In the genomic region with DNA sequence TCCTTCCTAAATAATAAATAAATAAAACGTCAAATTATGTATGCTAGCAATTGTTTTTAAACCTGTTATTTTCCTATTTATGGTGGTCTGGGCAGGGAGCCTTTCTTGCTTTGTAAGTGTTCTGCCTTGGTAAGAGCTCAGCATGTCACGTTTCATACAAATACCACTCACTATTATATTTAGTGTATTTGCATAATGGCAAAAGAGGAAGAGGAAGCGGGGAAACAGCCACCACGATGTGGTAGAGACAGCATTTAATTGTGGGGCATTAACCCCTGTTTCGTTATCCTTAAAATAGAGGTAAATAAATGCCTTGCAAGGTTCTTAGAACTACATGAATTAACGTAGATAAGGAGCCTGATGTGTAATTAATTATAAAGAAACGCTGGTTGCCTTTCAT, we compare ENCODE assay signal across 8 cellular contexts. TPM values are rescaled to one million over a fixed set of nuclear protein-coding genes. Genes with fewer than 3 reads are reported as not detected.
A peak's percentile ranks its signal among the peaks of the same experiment; 100 is the strongest.
DNase-seq lines count a peak whose midpoint lies in the region; ATAC-seq and TF ChIP-seq lines count a peak whose summit lies in the region.

No MANE protein-coding gene starts in this region.

- H3K27me3 ChIP-seq in ectodermal cell (ENCODE audit: control insufficient read depth, insufficient read depth, low read length, poor library complexity, severe bottlenecking), result no peaks in the 10 kb centered on the region

- peaks cover 9% of the 10 kb centered on the region for H3K4me1 ChIP-seq in ectodermal cell (ENCODE audit: control insufficient read depth, insufficient read depth, low read length)

- 63 to 68% methylated on average over 5 of the region's 7 CpGs for WGBS in ectodermal cell, 2 experiments

- peak overlapping the region; percentile 92 for H3K4me3 ChIP-seq in Jurkat, Clone E6-1 (ENCODE audit: low read length)
- peak overlapping the region; percentile 96 for H3K4me3 ChIP-seq in ectodermal cell (ENCODE audit: insufficient read depth, low read depth, low read length)
- no peak overlapping the region for H3K4me3 ChIP-seq in foreskin fibroblast (ENCODE audit: low read depth in 1 of 2, low read length in 2 of 2)

- no peak overlapping the region for H3K27ac Mint-ChIP-seq in type B pancreatic cell

- no peak for TF ChIP-seq CTCF in foreskin fibroblast (IDR thresholded peaks at IDR 0.05; ENCODE audit: low read depth, low read length)
- no peak for TF ChIP-seq CTCF in type B pancreatic cell (conservative IDR thresholded peaks at IDR 0.05)

- H3K9me3 Mint-ChIP-seq in type B pancreatic cell, result no peaks in the 10 kb centered on the region

- H3K4me3 Mint-ChIP-seq in type B pancreatic cell, result no peak overlapping the region

- H3K4me1 Mint-ChIP-seq in type B pancreatic cell (ENCODE audit: unreplicated experiment), result peaks cover 21% of the 10 kb centered on the region

- H3K27ac ChIP-seq in ectodermal cell (ENCODE audit: insufficient read depth, low read depth, low read length, poor library complexity, severe bottlenecking), result no peak overlapping the region

- H3K9me3 ChIP-seq in ectodermal cell (ENCODE audit: control insufficient read depth, low read length), result no peaks in the 10 kb centered on the region

- DNase-seq in Jurkat, Clone E6-1 (ENCODE audit: low read depth, low spot score), result peak; percentile 74
- DNase-seq in foreskin fibroblast (no peak), cerebellar nuclear complex (lab: John Stamatoyannopoulos, UW) (no peak), glomerular visceral epithelial cell (ENCODE audit: extremely low spot score) (no peak), type B pancreatic cell (ENCODE audit: extremely low spot score, unreplicated experiment) (no peak)

- peaks cover 10% of the 10 kb centered on the region for H3K36me3 ChIP-seq in ectodermal cell (ENCODE audit: control insufficient read depth, insufficient read depth, low read length)

- ATAC-seq in GM18502 (IDR thresholded peaks at IDR 0.05; ENCODE audit: poor library complexity, unreplicated experiment) (peak; percentile 54), GM21529 (IDR thresholded peaks at IDR 0.05; ENCODE audit: unreplicated experiment) (peak; percentile 58)

- peaks cover 9% of the 10 kb centered on the region for H3K36me3 Mint-ChIP-seq in type B pancreatic cell

- H3K27me3 Mint-ChIP-seq in type B pancreatic cell, result no peaks in the 10 kb centered on the region

RNA-seq across cellular contexts. Expression of gene ABRACL, which starts 2.0 kb away (rescaled TPM):
- polyA plus RNA-seq in Jurkat, Clone E6-1 (2012; ENCODE audit: insufficient read depth, insufficient read length), result 203 TPM
- polyA plus RNA-seq in ectodermal cell (2013, experiment 1 of 4), result 160 TPM
- polyA plus RNA-seq in ectodermal cell (2013, experiment 2 of 4), result 168 TPM
- polyA plus RNA-seq in ectodermal cell (2013, experiment 3 of 4), result 134 TPM
- polyA plus RNA-seq in ectodermal cell (2013, experiment 4 of 4), result 148 TPM
- total RNA-seq in type B pancreatic cell (ENCODE audit: low replicate concordance), result 47.1 and 88.9 TPM in 2 replicates

RNA-seq across cellular contexts. Expression of gene REPS1, which starts 42.5 kb away (rescaled TPM):
- polyA plus RNA-seq in Jurkat, Clone E6-1 (2012; ENCODE audit: insufficient read depth, insufficient read length), result 58.5 TPM
- polyA plus RNA-seq in ectodermal cell (2013, experiment 1 of 4), result 75.8 TPM
- 92.5 TPM for polyA plus RNA-seq in ectodermal cell (2013, experiment 2 of 4)
- 79.2 TPM for polyA plus RNA-seq in ectodermal cell (2013, experiment 3 of 4)
- polyA plus RNA-seq in ectodermal cell (2013, experiment 4 of 4), result 77.8 TPM
- 57.0 and 95.8 TPM in 2 replicates for total RNA-seq in type B pancreatic cell (ENCODE audit: low replicate concordance)

Comparison
In these comparisons a context has a peak if more than half of its experiments do, and no peak if none do; other contexts are left out.
1. H3K4me3 ChIP-seq: peak in Jurkat, Clone E6-1 (single experiment) and ectodermal cell (single experiment); none in foreskin fibroblast (0 of 2).